1 cellular context compared by ENCODE assay signal in genomic region chr17:81636505-81637288, GRCh38.
TF ChIP-seq lines count a peak whose summit lies in the region.

Gene NPLOC4 (minus strand): TSS chr17:81637112. CDS start chr17:81636930, 182 bp downstream.
Gene TSPAN10 (plus strand): TSS chr17:81637196. CDS start chr17:81642413, 5,217 bp downstream.

TF ChIP-seq in WTC11, 78 proteins besides CTCF, POLR2A, EP300 and RAD21 (continued from another document and continues in another):
- TF ChIP-seq ATF3 (CRISPR knock-in tag; conservative IDR thresholded peaks at IDR 0.05) (no peak), TEAD4 (CRISPR knock-in tag; IDR thresholded peaks at IDR 0.05) (no peak), E2F4 (CRISPR knock-in tag; IDR thresholded peaks at IDR 0.05; ENCODE audit: borderline replicate concordance, low read depth) (peak; percentile 72; the same call in 1 of the 2 replicates), USF2 (CRISPR knock-in tag; IDR thresholded peaks at IDR 0.05) (peak; percentile 44; the same call in 1 of the 2 replicates), ZNF425 (CRISPR knock-in tag; conservative IDR thresholded peaks at IDR 0.05) (no peak), GABPB1 (CRISPR knock-in tag; IDR thresholded peaks at IDR 0.05) (peak; percentile 75), IRF1 (CRISPR knock-in tag; IDR thresholded peaks at IDR 0.05) (no peak), ETV6 (CRISPR knock-in tag; IDR thresholded peaks at IDR 0.05) (peak; percentile 83), TCF7 (CRISPR knock-in tag; IDR thresholded peaks at IDR 0.05; ENCODE audit: low read depth) (0 out of 2 replicates have a peak, but pooled peaks have one; percentile 33), NFATC4 (CRISPR knock-in tag; IDR thresholded peaks at IDR 0.05) (no peak), ZNF219 (CRISPR knock-in tag; IDR thresholded peaks at IDR 0.05; ENCODE audit: borderline replicate concordance) (no peak), MAX (CRISPR knock-in tag; IDR thresholded peaks at IDR 0.05) (no peak; the same call in 1 of the 2 replicates), JUN (CRISPR knock-in tag; IDR thresholded peaks at IDR 0.05) (peak; percentile 72; the same call in 1 of the 2 replicates), TP53 (CRISPR knock-in tag; IDR thresholded peaks at IDR 0.05) (peak; percentile 82), JAZF1 (CRISPR knock-in tag; IDR thresholded peaks at IDR 0.05) (no peak), NFE2L1 (CRISPR knock-in tag; IDR thresholded peaks at IDR 0.05) (peak; percentile 79), ZNF671 (CRISPR knock-in tag; IDR thresholded peaks at IDR 0.05) (no peak), ZNF121 (CRISPR knock-in tag; IDR thresholded peaks at IDR 0.05) (no peak), SOX15 (CRISPR knock-in tag; IDR thresholded peaks at IDR 0.05) (no peak), ZNF416 (CRISPR knock-in tag; IDR thresholded peaks at IDR 0.05) (peak; percentile 82; the same call in 1 of the 2 replicates), ESRRA (CRISPR knock-in tag; IDR thresholded peaks at IDR 0.05; ENCODE audit: borderline replicate concordance) (0 out of 2 replicates have a peak, but pooled peaks have one; percentile 47), NR3C1 (CRISPR knock-in tag; conservative IDR thresholded peaks at IDR 0.05; ENCODE audit: low read depth) (peak; percentile 48; the same call in 1 of the 2 replicates), ERG (CRISPR knock-in tag; IDR thresholded peaks at IDR 0.05) (no peak), CBFB (CRISPR knock-in tag; IDR thresholded peaks at IDR 0.05; ENCODE audit: low read depth) (peak; percentile 95), ARID4B (CRISPR knock-in tag; IDR thresholded peaks at IDR 0.05; ENCODE audit: borderline replicate concordance) (peak; percentile 43; the same call in 1 of the 2 replicates), ZMAT4 (CRISPR knock-in tag; IDR thresholded peaks at IDR 0.05) (no peak), FOXJ3 (CRISPR knock-in tag; IDR thresholded peaks at IDR 0.05; ENCODE audit: borderline replicate concordance) (no peak), ATF2 (CRISPR knock-in tag; IDR thresholded peaks at IDR 0.05; ENCODE audit: borderline replicate concordance, low read depth) (no peak), CDX4 (CRISPR knock-in tag; IDR thresholded peaks at IDR 0.05; ENCODE audit: borderline replicate concordance) (no peak), RELA (CRISPR knock-in tag; IDR thresholded peaks at IDR 0.05; ENCODE audit: borderline replicate concordance) (no peak), ZNF281 (CRISPR knock-in tag; IDR thresholded peaks at IDR 0.05) (0 out of 2 replicates have a peak, but pooled peaks have one; percentile 53), FOXP1 (CRISPR knock-in tag; IDR thresholded peaks at IDR 0.05; ENCODE audit: borderline replicate concordance) (peak; percentile 89), PRRX2 (CRISPR knock-in tag; IDR thresholded peaks at IDR 0.05) (no peak)
- TF ChIP-seq, protein P1, sequence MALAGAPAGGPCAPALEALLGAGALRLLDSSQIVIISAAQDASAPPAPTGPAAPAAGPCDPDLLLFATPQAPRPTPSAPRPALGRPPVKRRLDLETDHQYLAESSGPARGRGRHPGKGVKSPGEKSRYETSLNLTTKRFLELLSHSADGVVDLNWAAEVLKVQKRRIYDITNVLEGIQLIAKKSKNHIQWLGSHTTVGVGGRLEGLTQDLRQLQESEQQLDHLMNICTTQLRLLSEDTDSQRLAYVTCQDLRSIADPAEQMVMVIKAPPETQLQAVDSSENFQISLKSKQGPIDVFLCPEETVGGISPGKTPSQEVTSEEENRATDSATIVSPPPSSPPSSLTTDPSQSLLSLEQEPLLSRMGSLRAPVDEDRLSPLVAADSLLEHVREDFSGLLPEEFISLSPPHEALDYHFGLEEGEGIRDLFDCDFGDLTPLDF (CRISPR knock-in tag; IDR thresholded peaks at IDR 0.05): no peak
- TF ChIP-seq, protein P2, sequence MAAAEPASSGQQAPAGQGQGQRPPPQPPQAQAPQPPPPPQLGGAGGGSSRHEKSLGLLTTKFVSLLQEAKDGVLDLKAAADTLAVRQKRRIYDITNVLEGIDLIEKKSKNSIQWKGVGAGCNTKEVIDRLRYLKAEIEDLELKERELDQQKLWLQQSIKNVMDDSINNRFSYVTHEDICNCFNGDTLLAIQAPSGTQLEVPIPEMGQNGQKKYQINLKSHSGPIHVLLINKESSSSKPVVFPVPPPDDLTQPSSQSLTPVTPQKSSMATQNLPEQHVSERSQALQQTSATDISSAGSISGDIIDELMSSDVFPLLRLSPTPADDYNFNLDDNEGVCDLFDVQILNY (CRISPR knock-in tag; IDR thresholded peaks at IDR 0.05): no peak
- TF ChIP-seq, protein P3, sequence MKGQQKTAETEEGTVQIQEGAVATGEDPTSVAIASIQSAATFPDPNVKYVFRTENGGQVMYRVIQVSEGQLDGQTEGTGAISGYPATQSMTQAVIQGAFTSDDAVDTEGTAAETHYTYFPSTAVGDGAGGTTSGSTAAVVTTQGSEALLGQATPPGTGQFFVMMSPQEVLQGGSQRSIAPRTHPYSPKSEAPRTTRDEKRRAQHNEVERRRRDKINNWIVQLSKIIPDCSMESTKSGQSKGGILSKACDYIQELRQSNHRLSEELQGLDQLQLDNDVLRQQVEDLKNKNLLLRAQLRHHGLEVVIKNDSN (CRISPR knock-in tag; IDR thresholded peaks at IDR 0.05): no peak
